In the genomic region with DNA sequence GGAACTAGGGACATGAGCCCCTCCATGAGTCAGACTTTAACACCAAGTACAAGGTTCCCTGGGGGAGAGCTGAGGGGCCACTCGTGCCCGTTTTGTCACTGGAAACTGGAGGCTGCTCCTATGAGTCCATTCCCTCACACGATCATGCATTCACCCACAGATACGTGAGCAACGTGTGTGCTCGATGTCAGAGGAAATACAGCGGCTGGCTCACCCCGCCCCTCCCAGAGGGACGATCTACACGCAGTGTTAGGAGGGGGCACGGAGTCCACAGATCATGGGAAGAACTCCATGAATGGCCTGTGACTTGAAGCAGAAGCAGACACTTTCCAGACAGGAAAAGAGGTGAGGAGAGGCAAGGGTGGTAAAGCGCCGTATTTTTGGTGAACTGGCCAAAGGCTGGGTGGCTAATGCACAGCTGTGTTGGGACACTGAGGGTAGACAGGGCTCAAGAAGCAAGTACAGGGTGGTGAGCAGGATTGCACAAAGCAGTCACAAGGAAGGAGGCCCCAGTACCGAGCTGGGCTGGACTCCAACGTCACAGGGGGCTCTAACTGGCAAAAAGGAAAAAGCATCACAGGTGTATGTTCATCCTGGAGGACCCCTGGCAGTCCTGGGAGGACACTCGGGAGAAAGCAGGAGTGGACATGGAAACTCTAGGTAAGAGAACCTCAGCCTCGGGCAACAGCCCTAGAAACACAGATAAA, we compare ENCODE assay signal across 23 cellular contexts. TPM values are rescaled to one million over a fixed set of nuclear protein-coding genes. Genes with fewer than 3 reads are reported as not detected.
DNase-seq lines count a peak whose midpoint lies in the region; ATAC-seq and TF ChIP-seq lines count a peak whose summit lies in the region.
"Had no signal": no experiment of that assay in that cellular context is flagged by ENCODE, and none has a peak within 500 bp of the region (broad histone marks: within the 10 kb centered on the region; RNA-seq: fewer than 3 reads in every experiment).

No MANE protein-coding gene starts in this region.

- no peak for ATAC-seq in GM18873 (IDR thresholded peaks at IDR 0.05; ENCODE audit: low FRiP score, unreplicated experiment)
- ATAC-seq: naive thymus-derived CD8-positive, alpha-beta T cell; stimulated activated naive CD8-positive, alpha-beta T cell treated with anti-CD3 and anti-CD28 coated beads, Interleukin-15, Interleukin-2, amounts not matched to agents 100 U/mL and 50 U/mL, for 24 hours; T-cell had no signal

- no peaks in the 10 kb centered on the region for H3K27me3 ChIP-seq in OCI-LY3 (ENCODE audit: low read depth, low read length)
- H3K27me3 ChIP-seq in mesendoderm (ENCODE audit: insufficient read depth, low read length, poor library complexity), result no peaks in the 10 kb centered on the region
- H3K27me3 ChIP-seq in testis, result no peaks in the 10 kb centered on the region
- H3K27me3 ChIP-seq: tibial artery had no signal

- H4K5ac ChIP-seq in mesendoderm (ENCODE audit: low read length), result no peak overlapping the region

- H3K27ac ChIP-seq in OCI-LY3 (ENCODE audit: low read length) (no peak overlapping the region), mesendoderm (ENCODE audit: low read depth, low read length) (peak overlapping the region; percentile 19), testis (peak overlapping the region; percentile 45 to 63)
- H3K27ac ChIP-seq: tibial artery had no signal

- H2AK5ac ChIP-seq in mesendoderm (ENCODE audit: low read length), result no peak overlapping the region

- H3K27ac Mint-ChIP-seq in chondrocyte (ENCODE audit: unreplicated experiment), result peak overlapping the region; percentile 97
- H3K27ac Mint-ChIP-seq: activated CD4-positive, alpha-beta memory T cell treated with anti-CD3 and anti-CD28 coated beads for 36 hours; dendritic cell treated with granulocyte-macrophage colony-stimulating factor and Interleukin-4, amounts not matched to agents 40 ng/mL and 50 ng/mL, for 4 days; naive thymus-derived CD8-positive, alpha-beta T cell; T-cell had no signal

- no peak overlapping the region for H2AFZ ChIP-seq in OCI-LY3 (ENCODE audit: low read depth, low read length)

- no peaks in the 10 kb centered on the region for H3K27me3 Mint-ChIP-seq in chondrocyte (ENCODE audit: low read depth)

- H4K20me1 ChIP-seq in OCI-LY3 (ENCODE audit: insufficient read depth, low read length), result no peaks in the 10 kb centered on the region; the same call in 1 of the 2 replicates

- no peak overlapping the region for H2BK120ac ChIP-seq in mesendoderm (ENCODE audit: low read depth, low read length)

- peaks cover 78% of the 10 kb centered on the region for H3K4me1 Mint-ChIP-seq in chondrocyte (ENCODE audit: low read depth)

- intact Hi-C loops in testis (cut with DNase I; ENCODE audit: low total_unique reads), result no loop called here

- peak overlapping the region; percentile 63 for H3K56ac ChIP-seq in mesendoderm (ENCODE audit: low read length)

- H3K4me1 ChIP-seq in OCI-LY3 (ENCODE audit: low read length) (peaks cover 25% of the 10 kb centered on the region), mesendoderm (ENCODE audit: control insufficient read depth, low read depth, low read length) (peaks cover 21% of the 10 kb centered on the region), testis (peaks cover 24% of the 10 kb centered on the region)

- no peak overlapping the region for H4K8ac ChIP-seq in mesendoderm (ENCODE audit: low read depth, low read length)

- peak overlapping the region; percentile 52 for H3K4me3 Mint-ChIP-seq in chondrocyte (ENCODE audit: unreplicated experiment)
- H3K4me3 Mint-ChIP-seq: activated CD4-positive, alpha-beta memory T cell treated with anti-CD3 and anti-CD28 coated beads for 36 hours; dendritic cell treated with granulocyte-macrophage colony-stimulating factor and Interleukin-4, amounts not matched to agents 40 ng/mL and 50 ng/mL, for 4 days; naive thymus-derived CD8-positive, alpha-beta T cell; T-cell had no signal

- WGBS in mesendoderm (ENCODE audit: extremely low coverage, insufficient coverage, low lambda C conversion rate), result no CpG with 5 or more reads among the region's 17 CpGs
- WGBS in testis, 2 donors, result 82 to 85% methylated on average over 17 of the region's 17 CpGs

- H3K36me3 ChIP-seq in OCI-LY3 (replicated peaks; ENCODE audit: low read depth, low read length) (no peaks in the 10 kb centered on the region), mesendoderm (ENCODE audit: control insufficient read depth, insufficient read depth, low read length) (no peaks in the 10 kb centered on the region), testis (ENCODE audit: low read depth, missing control alignments) (no peaks in the 10 kb centered on the region)
- H3K36me3 ChIP-seq: tibial artery had no signal

- H3K23ac ChIP-seq in mesendoderm (ENCODE audit: low read length), result no peak overlapping the region

- H3K79me2 ChIP-seq in OCI-LY3 (ENCODE audit: low read length) (no peaks in the 10 kb centered on the region), mesendoderm (ENCODE audit: control insufficient read depth, insufficient read depth, low read length) (no peaks in the 10 kb centered on the region)

- H3K9me3 ChIP-seq in OCI-LY3 (ENCODE audit: insufficient read depth, low read length) (no peaks in the 10 kb centered on the region), testis (no peaks in the 10 kb centered on the region)
- H3K9me3 ChIP-seq: tibial artery had no signal

- DNase-seq in chondrocyte (ENCODE audit: low spot score) (peak; percentile 35), mesendoderm (no peak), testis (no peak), occipital lobe (lab: John Stamatoyannopoulos, UW) (no peak), UCSD-AML1 (lab: John Stamatoyannopoulos, UW; ENCODE audit: unreplicated experiment) (no peak)
- DNase-seq: activated CD4-positive, alpha-beta memory T cell treated with anti-CD3 and anti-CD28 coated beads for 36 hours; activated gamma-delta T cell; activated T-cell treated with anti-CD3 and anti-CD28 coated beads for 4 hours; COR-L47; EL; foreskin fibroblast; H7; naive thymus-derived CD8-positive, alpha-beta T cell; NCI-H1105; NCI-H2081; NCI-H510A; stimulated activated CD4-positive, alpha-beta T cell treated with anti-CD3 and anti-CD28 coated beads, Interleukin-2, amount 100 ng/mL, for 24 hours; stimulated activated naive CD8-positive, alpha-beta T cell treated with anti-CD3 and anti-CD28 coated beads, Interleukin-15, Interleukin-2, amounts not matched to agents 100 U/mL and 50 U/mL, for 24 hours; T-cell; tibial artery had no signal

- no peaks in the 10 kb centered on the region for H3K9me3 Mint-ChIP-seq in chondrocyte (ENCODE audit: low read depth)
- H3K9me3 Mint-ChIP-seq: activated CD4-positive, alpha-beta memory T cell treated with anti-CD3 and anti-CD28 coated beads for 36 hours; dendritic cell treated with granulocyte-macrophage colony-stimulating factor and Interleukin-4, amounts not matched to agents 40 ng/mL and 50 ng/mL, for 4 days; naive thymus-derived CD8-positive, alpha-beta T cell; T-cell had no signal

- H3K18ac ChIP-seq in mesendoderm (ENCODE audit: low read length), result peak overlapping the region; percentile 55

- no peak for TF ChIP-seq POLR2A in testis (IDR thresholded peaks at IDR 0.05)

- H2BK15ac ChIP-seq in mesendoderm (replicated peaks; ENCODE audit: low read depth), result no peak overlapping the region

- H2BK5ac ChIP-seq in mesendoderm (ENCODE audit: low read length), result peak overlapping the region; percentile 25

- H3K4me3 ChIP-seq in OCI-LY3 (ENCODE audit: low read length) (peak overlapping the region; percentile 36; the same call in 1 of the 2 replicates), mesendoderm (ENCODE audit: low read length) (no peak overlapping the region), testis (no peak overlapping the region)
- H3K4me3 ChIP-seq: tibial artery had no signal

- H3K9ac ChIP-seq in OCI-LY3 (ENCODE audit: low read length) (no peak overlapping the region), mesendoderm (ENCODE audit: low read length) (no peak overlapping the region)

- no peak overlapping the region for H3K4ac ChIP-seq in mesendoderm (ENCODE audit: low read depth, low read length)

- peak overlapping the region; percentile 32 for H3K4me2 ChIP-seq in OCI-LY3 (ENCODE audit: low read length)
- H3K4me2 ChIP-seq in mesendoderm (ENCODE audit: low read length), result no peak overlapping the region

- H3K79me1 ChIP-seq in mesendoderm (ENCODE audit: low read length), result peaks cover 2% of the 10 kb centered on the region

- H3K36me3 Mint-ChIP-seq in chondrocyte (ENCODE audit: low read depth), result peaks cover 11% of the 10 kb centered on the region
- H3K36me3 Mint-ChIP-seq: activated CD4-positive, alpha-beta memory T cell treated with anti-CD3 and anti-CD28 coated beads for 36 hours; naive thymus-derived CD8-positive, alpha-beta T cell; T-cell had no signal

- TF ChIP-seq CTCF in OCI-LY3 (IDR thresholded peaks at IDR 0.05; ENCODE audit: low read depth, low read length) (no peak), chondrocyte (IDR thresholded peaks at IDR 0.05) (no peak), testis (IDR thresholded peaks at IDR 0.05) (no peak)

RNA-seq across cellular contexts. Expression of a gene that starts 41.4 kb away (rescaled TPM):
- 320 to 433 TPM (median 426 TPM) in 3 replicates for total RNA-seq in chondrocyte
- 7.2 TPM for polyA plus RNA-seq in mesendoderm (2013, experiment 1 of 2)
- 7.8 TPM for polyA plus RNA-seq in mesendoderm (2013, experiment 2 of 2)
- 10 to 100 TPM; 60.0 to 93.5 TPM for total RNA-seq in testis
- 28.5 TPM for polyA plus RNA-seq in testis (ENCODE audit: insufficient read depth, low read depth, low replicate concordance)
- total RNA-seq in occipital lobe, result 7.5 TPM
- polyA plus RNA-seq: naive thymus-derived CD8-positive, alpha-beta T cell had no signal
